Comparison of ENCODE assay signal across 1 cellular context in the genomic region with DNA sequence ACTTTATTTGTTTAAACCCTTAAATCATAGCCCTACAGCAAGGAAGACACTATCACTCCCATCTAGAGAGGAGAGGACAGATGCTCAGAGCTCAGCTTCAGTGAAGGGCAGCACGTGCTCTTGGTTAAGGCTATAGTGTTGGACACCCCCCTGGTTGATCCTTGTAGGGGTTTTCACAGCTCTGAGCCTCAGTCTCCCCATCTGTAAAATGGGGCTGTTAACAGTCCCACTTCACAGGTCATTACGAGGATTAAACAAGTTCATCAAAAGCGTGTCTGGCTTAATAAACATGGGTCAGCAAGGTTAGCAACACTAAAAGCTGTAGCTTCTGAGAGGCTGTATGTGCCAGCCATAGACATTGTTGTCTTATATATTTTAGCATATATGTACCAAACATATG.
A peak's percentile ranks its signal among the peaks of the same experiment; 100 is the strongest.
TF ChIP-seq lines count a peak whose summit lies in the region.

No MANE protein-coding gene starts in this region.

TF ChIP-seq in K562, 482 proteins besides CTCF, POLR2A, EP300 and RAD21 (continued from another document):
- TF ChIP-seq, protein P1, sequence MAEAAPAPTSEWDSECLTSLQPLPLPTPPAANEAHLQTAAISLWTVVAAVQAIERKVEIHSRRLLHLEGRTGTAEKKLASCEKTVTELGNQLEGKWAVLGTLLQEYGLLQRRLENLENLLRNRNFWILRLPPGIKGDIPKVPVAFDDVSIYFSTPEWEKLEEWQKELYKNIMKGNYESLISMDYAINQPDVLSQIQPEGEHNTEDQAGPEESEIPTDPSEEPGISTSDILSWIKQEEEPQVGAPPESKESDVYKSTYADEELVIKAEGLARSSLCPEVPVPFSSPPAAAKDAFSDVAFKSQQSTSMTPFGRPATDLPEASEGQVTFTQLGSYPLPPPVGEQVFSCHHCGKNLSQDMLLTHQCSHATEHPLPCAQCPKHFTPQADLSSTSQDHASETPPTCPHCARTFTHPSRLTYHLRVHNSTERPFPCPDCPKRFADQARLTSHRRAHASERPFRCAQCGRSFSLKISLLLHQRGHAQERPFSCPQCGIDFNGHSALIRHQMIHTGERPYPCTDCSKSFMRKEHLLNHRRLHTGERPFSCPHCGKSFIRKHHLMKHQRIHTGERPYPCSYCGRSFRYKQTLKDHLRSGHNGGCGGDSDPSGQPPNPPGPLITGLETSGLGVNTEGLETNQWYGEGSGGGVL (CRISPR knock-in tag; IDR thresholded peaks at IDR 0.05) = no peak
- TF ChIP-seq ZKSCAN1 (IDR thresholded peaks at IDR 0.05; ENCODE audit: low read depth, low read length) = no peak
- no peak for TF ChIP-seq CHD2 (IDR thresholded peaks at IDR 0.05; ENCODE audit: low read depth, low read length)
- TF ChIP-seq KDM1A (IDR thresholded peaks at IDR 0.05) = peak; percentile 31 to 39; a peak in 3 of 4 replicates
- TF ChIP-seq RBM25 (IDR thresholded peaks at IDR 0.05; ENCODE audit: low read depth, low read length, severe bottlenecking) = peak; percentile 88
- TF ChIP-seq HDAC8 (tag; IDR thresholded peaks at IDR 0.05) = no peak
- TF ChIP-seq FOXM1 (IDR thresholded peaks at IDR 0.05; ENCODE audit: low read depth) = no peak
- no peak for TF ChIP-seq FOXM1 (CRISPR knock-in tag; IDR thresholded peaks at IDR 0.05; ENCODE audit: low read depth)
- no peak for TF ChIP-seq ZNF707 (CRISPR knock-in tag; conservative IDR thresholded peaks at IDR 0.05)
- TF ChIP-seq RCOR1 (IDR thresholded peaks at IDR 0.05; ENCODE audit: borderline replicate concordance in 1 of 2, low read depth in 2 of 2, low read length in 2 of 2) = peak in 1 of 2 experiments; percentile 41; a peak in 1 of 4 replicates
- no peak for TF ChIP-seq RBBP5 (IDR thresholded peaks at IDR 0.05; ENCODE audit: borderline replicate concordance, insufficient read depth, low read length, poor library complexity, severe bottlenecking)
- TF ChIP-seq ZNF445 (CRISPR knock-in tag; IDR thresholded peaks at IDR 0.05; ENCODE audit: low read depth) = no peak
- TF ChIP-seq HDAC2 (IDR thresholded peaks at IDR 0.05) = 0 out of 2 replicates have a peak, but pooled peaks have one; percentile 48
- no peak for TF ChIP-seq NFE2 (IDR thresholded peaks at IDR 0.05; ENCODE audit: low read depth)
